ENCODE assay signal across 8 cellular contexts in genomic region chr20:23636182-23636907, GRCh38. TPM values are rescaled to one million over a fixed set of nuclear protein-coding genes. Genes with fewer than 3 reads are reported as not detected.
DNase-seq lines count a peak whose midpoint lies in the region; ATAC-seq, FAIRE-seq and TF ChIP-seq lines count a peak whose summit lies in the region.

No MANE protein-coding gene starts in this region.

- peaks cover 3% of the 10 kb centered on the region for H4K20me1 ChIP-seq in hepatocyte (ENCODE audit: insufficient read depth, poor library complexity, severe bottlenecking)

- no peak overlapping the region for H3K27ac ChIP-seq in hepatocyte
- H3K27ac ChIP-seq in sigmoid colon: peak overlapping the region; percentile 94 to 97 (median 96)

- TF ChIP-seq EP300 in sigmoid colon (IDR thresholded peaks at IDR 0.05): no peak

- H3K4me1 ChIP-seq in hepatocyte (ENCODE audit: insufficient read depth) (peaks cover 11% of the 10 kb centered on the region), sigmoid colon (peaks cover 0 to 40% (median 33%) of the 10 kb centered on the region in 4 donors)

- peak overlapping the region; percentile 61 for H3K4me3 Mint-ChIP-seq in activated T-helper 2 cell treated with anti-CD3 and anti-CD28 coated beads, Interferon-gamma antibody, Interleukin-2, Interleukin-4, amounts not matched to agents 10 μg/mL and 5 μg/mL and 100 μg/mL, durations not matched to agents 14 hours and 24 hours and 36 hours (ENCODE audit: low read depth)

- ATAC-seq in GM18909 (IDR thresholded peaks at IDR 0.05; ENCODE audit: poor library complexity, unreplicated experiment): no peak

- peaks cover 19% of the 10 kb centered on the region for H3K79me2 ChIP-seq in hepatocyte

- H3K36me3 Mint-ChIP-seq in activated T-helper 2 cell treated with anti-CD3 and anti-CD28 coated beads, Interferon-gamma antibody, Interleukin-2, Interleukin-4, amounts not matched to agents 10 μg/mL and 5 μg/mL and 100 μg/mL, durations not matched to agents 14 hours and 24 hours and 36 hours (ENCODE audit: low read depth): no peaks in the 10 kb centered on the region

- peak overlapping the region; percentile 89 for H3K4me2 ChIP-seq in hepatocyte

- no peak overlapping the region for H3K27ac Mint-ChIP-seq in activated T-helper 2 cell treated with anti-CD3 and anti-CD28 coated beads, Interferon-gamma antibody, Interleukin-2, Interleukin-4, amounts not matched to agents 10 μg/mL and 5 μg/mL and 100 μg/mL, durations not matched to agents 14 hours and 24 hours and 36 hours

- H3K4me3 ChIP-seq in hepatocyte: peak overlapping the region; percentile 82
- peak overlapping the region; percentile 73 to 96 (median 86) for H3K4me3 ChIP-seq in sigmoid colon

- peak; percentile 23 for FAIRE-seq in GM12891 (lab: Jason Lieb, UNC)

- peaks cover 20% of the 10 kb centered on the region for H3K27me3 Mint-ChIP-seq in activated T-helper 2 cell treated with anti-CD3 and anti-CD28 coated beads, Interferon-gamma antibody, Interleukin-2, Interleukin-4, amounts not matched to agents 10 μg/mL and 5 μg/mL and 100 μg/mL, durations not matched to agents 14 hours and 24 hours and 36 hours (ENCODE audit: low read depth)

- TF ChIP-seq CTCF in hepatocyte (IDR thresholded peaks at IDR 0.05; ENCODE audit: poor library complexity) (no peak), sigmoid colon (IDR thresholded peaks at IDR 0.05) (no peak)

- no peak for DNase-seq in GM12891 (ENCODE audit: insufficient read length, low spot score)
- no peak for DNase-seq in activated T-helper 2 cell treated with anti-CD3 and anti-CD28 coated beads, Interferon-gamma antibody, Interleukin-2, Interleukin-4, amounts not matched to agents 10 μg/mL and 5 μg/mL and 100 μg/mL, durations not matched to agents 14 hours and 24 hours and 36 hours (ENCODE audit: low spot score)
- no peak for DNase-seq in hepatocyte (ENCODE audit: low spot score)
- no peak for DNase-seq in sigmoid colon
- DNase-seq in MV-4-11 (lab: John Stamatoyannopoulos, UW): no peak
- DNase-seq in amniotic stem cell (lab: John Stamatoyannopoulos, UW): no peak
- DNase-seq in T-helper 9 cell: no peak

- H3K27me3 ChIP-seq in hepatocyte: no peaks in the 10 kb centered on the region
- H3K27me3 ChIP-seq in sigmoid colon: no peaks in the 10 kb centered on the region

- H3K9me3 ChIP-seq in hepatocyte (ENCODE audit: low read depth) (no peaks in the 10 kb centered on the region), sigmoid colon (no peaks in the 10 kb centered on the region)

- WGBS in hepatocyte (ENCODE audit: low lambda C conversion rate, missing lambda C conversion rate): 77% methylated on average over 19 of the region's 19 CpGs
- WGBS in sigmoid colon, 2 donors: 69 to 84% methylated on average over 19 of the region's 19 CpGs

- no peak for TF ChIP-seq POLR2A in GM12891 (IDR thresholded peaks at IDR 0.05; ENCODE audit: low read depth, low read length)
- no peak for TF ChIP-seq POLR2A in sigmoid colon (IDR thresholded peaks at IDR 0.05)

- H3K9me3 Mint-ChIP-seq in activated T-helper 2 cell treated with anti-CD3 and anti-CD28 coated beads, Interferon-gamma antibody, Interleukin-2, Interleukin-4, amounts not matched to agents 10 μg/mL and 5 μg/mL and 100 μg/mL, durations not matched to agents 14 hours and 24 hours and 36 hours: no peaks in the 10 kb centered on the region

- no peak overlapping the region for H2AFZ ChIP-seq in hepatocyte

- H3K36me3 ChIP-seq in hepatocyte (replicated peaks; ENCODE audit: insufficient read depth, low read depth) (no peaks in the 10 kb centered on the region), sigmoid colon (peaks cover 0 to 38% (median 17%) of the 10 kb centered on the region in 4 donors)

- H3K4me1 Mint-ChIP-seq in activated T-helper 2 cell treated with anti-CD3 and anti-CD28 coated beads, Interferon-gamma antibody, Interleukin-2, Interleukin-4, amounts not matched to agents 10 μg/mL and 5 μg/mL and 100 μg/mL, durations not matched to agents 14 hours and 24 hours and 36 hours (ENCODE audit: low read depth): peaks cover 4% of the 10 kb centered on the region

- no peaks in the 10 kb centered on the region for H3K9me2 ChIP-seq in hepatocyte (replicated peaks; ENCODE audit: insufficient read depth)

- intact Hi-C loops in activated T-helper 2 cell treated with anti-CD3 and anti-CD28 coated beads, Interferon-gamma antibody, Interleukin-2, Interleukin-4, amounts not matched to agents 10 μg/mL and 5 μg/mL and 100 μg/mL, durations not matched to agents 14 hours and 24 hours and 36 hours (cut with micrococcal nuclease): no loop called here
- intact Hi-C loops in sigmoid colon (cut with DNase I): loop anchor here (5.0 to 10.0 kb wide), 2 partner anchors 274 to 1408 kb away; partner anchors contain the start of gene GZF1

TF ChIP-seq in GM12891, 5 proteins besides CTCF, POLR2A, EP300 and RAD21:
- TF ChIP-seq TAF1 (IDR thresholded peaks at IDR 0.05; ENCODE audit: low read depth, low read length) (no peak), PAX5 (IDR thresholded peaks at IDR 0.05; ENCODE audit: insufficient read depth, low read length, severe bottlenecking) (no peak), SPI1 (IDR thresholded peaks at IDR 0.05; ENCODE audit: low read depth, low read length) (no peak), POU2F2 (IDR thresholded peaks at IDR 0.05; ENCODE audit: low read depth, low read length) (no peak), POLR2AphosphoS5 (IDR thresholded peaks at IDR 0.05; ENCODE audit: low read depth, low read length) (no peak)

RNA-seq across cellular contexts. Expression of gene CST3, which starts 1.4 kb away (rescaled TPM):
- 27.7 TPM for polyA plus RNA-seq in GM12891 (2012; ENCODE audit: low read depth, missing spikeins)
- total RNA-seq in activated T-helper 2 cell treated with anti-CD3 and anti-CD28 coated beads, Interferon-gamma antibody, Interleukin-2, Interleukin-4, amounts not matched to agents 10 μg/mL and 5 μg/mL and 100 μg/mL, durations not matched to agents 14 hours and 24 hours and 36 hours: 0.82 and 1.5 TPM in 2 replicates
- total RNA-seq in hepatocyte (881 and 921 TPM in 2 replicates), sigmoid colon (1,000 to 10,000 TPM in 3 of 4 donors, 100 to 1,000 TPM in 1; 693 to 1,250 (median 1,143) TPM)
- polyA plus RNA-seq in hepatocyte (2,777 and 2,850 TPM in 2 replicates), sigmoid colon (100 to 1,000 TPM; 344 to 429 (median 409) TPM)

RNA-seq across cellular contexts. Expression of gene CST9, which starts 30.6 kb away (rescaled TPM):
- not detected for polyA plus RNA-seq in GM12891 (2012; ENCODE audit: low read depth, missing spikeins)
- not detected in 2 replicates for total RNA-seq in activated T-helper 2 cell treated with anti-CD3 and anti-CD28 coated beads, Interferon-gamma antibody, Interleukin-2, Interleukin-4, amounts not matched to agents 10 μg/mL and 5 μg/mL and 100 μg/mL, durations not matched to agents 14 hours and 24 hours and 36 hours
- total RNA-seq in hepatocyte (not detected in 2 replicates), sigmoid colon (not detected)
- polyA plus RNA-seq in hepatocyte (not detected in 2 replicates), sigmoid colon (not detected)

RNA-seq across cellular contexts. Expression of gene CST4, which starts 52.5 kb away (rescaled TPM):
- not detected for polyA plus RNA-seq in GM12891 (2012; ENCODE audit: low read depth, missing spikeins)
- total RNA-seq in activated T-helper 2 cell treated with anti-CD3 and anti-CD28 coated beads, Interferon-gamma antibody, Interleukin-2, Interleukin-4, amounts not matched to agents 10 μg/mL and 5 μg/mL and 100 μg/mL, durations not matched to agents 14 hours and 24 hours and 36 hours: not detected in 2 replicates
- total RNA-seq in hepatocyte (0.23 and 0.52 TPM in 2 replicates), sigmoid colon (not detected)
- polyA plus RNA-seq in hepatocyte (not detected in 2 replicates), sigmoid colon (not detected)

Comparison
In these comparisons a context has a peak if more than half of its experiments do, and no peak if none do; other contexts are left out.
1. RNA of gene CST3, which starts 1.4 kb away (total RNA-seq): 693 to 1,250 TPM in sigmoid colon and 881 to 921 TPM in hepatocyte; 0.82 to 1.5 TPM in activated T-helper 2 cell treated with anti-CD3 and anti-CD28 coated beads, Interferon-gamma antibody, Interleukin-2, Interleukin-4, amounts not matched to agents 10 μg/mL and 5 μg/mL and 100 μg/mL, durations not matched to agents 14 hours and 24 hours and 36 hours; every median in the first group is over 100 times any median in the second.